In genomic region chr7:974820-975681, GRCh38 we compare ENCODE assay signal across 1 cellular context.
TF ChIP-seq lines count a peak whose summit lies in the region.

A gene with protein sequence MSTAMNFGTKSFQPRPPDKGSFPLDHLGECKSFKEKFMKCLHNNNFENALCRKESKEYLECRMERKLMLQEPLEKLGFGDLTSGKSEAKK (minus strand): TSS chr7:975549. CDS start chr7:975509, 40 bp downstream.

TF ChIP-seq in GM12878, 131 proteins besides CTCF, POLR2A, EP300 and RAD21 (continued from another document and continues in another):
- TF ChIP-seq CEBPZ (IDR thresholded peaks at IDR 0.05; ENCODE audit: low read depth, low read length) (no peak), NFIC (IDR thresholded peaks at IDR 0.05; ENCODE audit: low read depth, low read length) (no peak), SREBF1 (IDR thresholded peaks at IDR 0.05; ENCODE audit: low read length) (no peak), RELA (IDR thresholded peaks at IDR 0.05; ENCODE audit: borderline replicate concordance, partially characterized antibody) (no peak), CBX3 (IDR thresholded peaks at IDR 0.05; ENCODE audit: borderline replicate concordance, low read depth) (no peak), ESRRA (IDR thresholded peaks at IDR 0.05; ENCODE audit: low read length) (no peak), SMAD5 (IDR thresholded peaks at IDR 0.05; ENCODE audit: low read depth) (no peak), RBBP5 (conservative IDR thresholded peaks at IDR 0.05) (no peak), ZNF217 (IDR thresholded peaks at IDR 0.05) (no peak), POU2F2 (IDR thresholded peaks at IDR 0.05; ENCODE audit: borderline replicate concordance, low read depth, low read length) (peak; percentile 63; the same call in 2 of the 3 replicates), KAT2A (conservative IDR thresholded peaks at IDR 0.05; ENCODE audit: control insufficient read depth, low read depth, low read length) (no peak), ZSCAN29 (IDR thresholded peaks at IDR 0.05) (no peak), SREBF2 (IDR thresholded peaks at IDR 0.05; ENCODE audit: low read length) (no peak), CREB1 (IDR thresholded peaks at IDR 0.05; ENCODE audit: low read depth) (peak; percentile 48; the same call in 1 of the 2 replicates), ZNF384 (IDR thresholded peaks at IDR 0.05; ENCODE audit: borderline replicate concordance, low read depth, low read length) (no peak), BACH1 (IDR thresholded peaks at IDR 0.05; ENCODE audit: borderline replicate concordance) (0 out of 2 replicates have a peak, but pooled peaks have one; percentile 29), ZNF592 (IDR thresholded peaks at IDR 0.05) (no peak), SMARCA5 (IDR thresholded peaks at IDR 0.05) (peak; percentile 86), ZNF207 (IDR thresholded peaks at IDR 0.05; ENCODE audit: borderline replicate concordance) (peak; percentile 71; the same call in 1 of the 2 replicates), PML (IDR thresholded peaks at IDR 0.05; ENCODE audit: low read length) (peak; percentile 15; the same call in 1 of the 2 replicates), HCFC1 (IDR thresholded peaks at IDR 0.05; ENCODE audit: low read length) (peak; percentile 81), ZNF274 (IDR thresholded peaks at IDR 0.05; ENCODE audit: insufficient read depth, insufficient read length) (no peak), JUND (IDR thresholded peaks at IDR 0.05; ENCODE audit: low read depth, low read length) (no peak), YY1 (IDR thresholded peaks at IDR 0.05; ENCODE audit: low read depth, low read length) (peak; percentile 98), TARDBP (IDR thresholded peaks at IDR 0.05; ENCODE audit: borderline replicate concordance) (no peak), IRF4 (IDR thresholded peaks at IDR 0.05; ENCODE audit: low read depth, low read length) (no peak), ATF3 (IDR thresholded peaks at IDR 0.05; ENCODE audit: borderline replicate concordance, extremely low read depth, low read depth, low read length) (no peak), SRF (IDR thresholded peaks at IDR 0.05; ENCODE audit: low read depth in 2 of 2, low read length in 2 of 2) (peak; percentile 97 to 100), SUZ12 (IDR thresholded peaks at IDR 0.05; ENCODE audit: unreplicated experiment) (no peak), E2F4 (IDR thresholded peaks at IDR 0.05; ENCODE audit: low read depth, low read length) (no peak), ZBTB40 (IDR thresholded peaks at IDR 0.05; ENCODE audit: borderline replicate concordance) (no peak), ZNF622 (IDR thresholded peaks at IDR 0.05) (no peak)
- TF ChIP-seq, protein P1, sequence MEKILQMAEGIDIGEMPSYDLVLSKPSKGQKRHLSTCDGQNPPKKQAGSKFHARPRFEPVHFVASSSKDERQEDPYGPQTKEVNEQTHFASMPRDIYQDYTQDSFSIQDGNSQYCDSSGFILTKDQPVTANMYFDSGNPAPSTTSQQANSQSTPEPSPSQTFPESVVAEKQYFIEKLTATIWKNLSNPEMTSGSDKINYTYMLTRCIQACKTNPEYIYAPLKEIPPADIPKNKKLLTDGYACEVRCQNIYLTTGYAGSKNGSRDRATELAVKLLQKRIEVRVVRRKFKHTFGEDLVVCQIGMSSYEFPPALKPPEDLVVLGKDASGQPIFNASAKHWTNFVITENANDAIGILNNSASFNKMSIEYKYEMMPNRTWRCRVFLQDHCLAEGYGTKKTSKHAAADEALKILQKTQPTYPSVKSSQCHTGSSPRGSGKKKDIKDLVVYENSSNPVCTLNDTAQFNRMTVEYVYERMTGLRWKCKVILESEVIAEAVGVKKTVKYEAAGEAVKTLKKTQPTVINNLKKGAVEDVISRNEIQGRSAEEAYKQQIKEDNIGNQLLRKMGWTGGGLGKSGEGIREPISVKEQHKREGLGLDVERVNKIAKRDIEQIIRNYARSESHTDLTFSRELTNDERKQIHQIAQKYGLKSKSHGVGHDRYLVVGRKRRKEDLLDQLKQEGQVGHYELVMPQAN (conservative IDR thresholded peaks at IDR 0.05), result peak; percentile 67
- TF ChIP-seq, protein P2, sequence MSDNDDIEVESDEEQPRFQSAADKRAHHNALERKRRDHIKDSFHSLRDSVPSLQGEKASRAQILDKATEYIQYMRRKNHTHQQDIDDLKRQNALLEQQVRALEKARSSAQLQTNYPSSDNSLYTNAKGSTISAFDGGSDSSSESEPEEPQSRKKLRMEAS (IDR thresholded peaks at IDR 0.05; ENCODE audit: low read depth, low read length), result peak; percentile 47
- TF ChIP-seq, protein P3, sequence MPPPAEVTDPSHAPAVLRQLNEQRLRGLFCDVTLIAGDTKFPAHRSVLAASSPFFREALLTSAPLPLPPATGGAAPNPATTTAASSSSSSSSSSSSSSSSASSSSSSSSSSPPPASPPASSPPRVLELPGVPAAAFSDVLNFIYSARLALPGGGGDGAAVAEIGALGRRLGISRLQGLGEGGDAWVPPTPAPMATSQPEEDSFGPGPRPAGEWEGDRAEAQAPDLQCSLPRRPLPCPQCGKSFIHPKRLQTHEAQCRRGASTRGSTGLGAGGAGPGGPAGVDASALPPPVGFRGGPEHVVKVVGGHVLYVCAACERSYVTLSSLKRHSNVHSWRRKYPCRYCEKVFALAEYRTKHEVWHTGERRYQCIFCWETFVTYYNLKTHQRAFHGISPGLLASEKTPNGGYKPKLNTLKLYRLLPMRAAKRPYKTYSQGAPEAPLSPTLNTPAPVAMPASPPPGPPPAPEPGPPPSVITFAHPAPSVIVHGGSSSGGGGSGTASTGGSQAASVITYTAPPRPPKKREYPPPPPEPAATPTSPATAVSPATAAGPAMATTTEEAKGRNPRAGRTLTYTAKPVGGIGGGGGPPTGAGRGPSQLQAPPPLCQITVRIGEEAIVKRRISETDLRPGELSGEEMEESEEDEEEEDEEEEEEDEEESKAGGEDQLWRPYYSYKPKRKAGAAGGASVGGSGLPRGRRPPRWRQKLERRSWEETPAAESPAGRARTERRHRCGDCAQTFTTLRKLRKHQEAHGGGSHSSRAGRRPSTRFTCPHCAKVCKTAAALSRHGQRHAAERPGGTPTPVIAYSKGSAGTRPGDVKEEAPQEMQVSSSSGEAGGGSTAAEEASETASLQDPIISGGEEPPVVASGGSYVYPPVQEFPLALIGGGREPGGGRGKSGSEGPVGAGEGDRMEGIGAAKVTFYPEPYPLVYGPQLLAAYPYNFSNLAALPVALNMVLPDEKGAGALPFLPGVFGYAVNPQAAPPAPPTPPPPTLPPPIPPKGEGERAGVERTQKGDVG (CRISPR knock-in tag; IDR thresholded peaks at IDR 0.05), result no peak
- TF ChIP-seq, protein P4, sequence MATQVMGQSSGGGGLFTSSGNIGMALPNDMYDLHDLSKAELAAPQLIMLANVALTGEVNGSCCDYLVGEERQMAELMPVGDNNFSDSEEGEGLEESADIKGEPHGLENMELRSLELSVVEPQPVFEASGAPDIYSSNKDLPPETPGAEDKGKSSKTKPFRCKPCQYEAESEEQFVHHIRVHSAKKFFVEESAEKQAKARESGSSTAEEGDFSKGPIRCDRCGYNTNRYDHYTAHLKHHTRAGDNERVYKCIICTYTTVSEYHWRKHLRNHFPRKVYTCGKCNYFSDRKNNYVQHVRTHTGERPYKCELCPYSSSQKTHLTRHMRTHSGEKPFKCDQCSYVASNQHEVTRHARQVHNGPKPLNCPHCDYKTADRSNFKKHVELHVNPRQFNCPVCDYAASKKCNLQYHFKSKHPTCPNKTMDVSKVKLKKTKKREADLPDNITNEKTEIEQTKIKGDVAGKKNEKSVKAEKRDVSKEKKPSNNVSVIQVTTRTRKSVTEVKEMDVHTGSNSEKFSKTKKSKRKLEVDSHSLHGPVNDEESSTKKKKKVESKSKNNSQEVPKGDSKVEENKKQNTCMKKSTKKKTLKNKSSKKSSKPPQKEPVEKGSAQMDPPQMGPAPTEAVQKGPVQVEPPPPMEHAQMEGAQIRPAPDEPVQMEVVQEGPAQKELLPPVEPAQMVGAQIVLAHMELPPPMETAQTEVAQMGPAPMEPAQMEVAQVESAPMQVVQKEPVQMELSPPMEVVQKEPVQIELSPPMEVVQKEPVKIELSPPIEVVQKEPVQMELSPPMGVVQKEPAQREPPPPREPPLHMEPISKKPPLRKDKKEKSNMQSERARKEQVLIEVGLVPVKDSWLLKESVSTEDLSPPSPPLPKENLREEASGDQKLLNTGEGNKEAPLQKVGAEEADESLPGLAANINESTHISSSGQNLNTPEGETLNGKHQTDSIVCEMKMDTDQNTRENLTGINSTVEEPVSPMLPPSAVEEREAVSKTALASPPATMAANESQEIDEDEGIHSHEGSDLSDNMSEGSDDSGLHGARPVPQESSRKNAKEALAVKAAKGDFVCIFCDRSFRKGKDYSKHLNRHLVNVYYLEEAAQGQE (IDR thresholded peaks at IDR 0.05; ENCODE audit: low read depth, low read length), result no peak
